Comparison of ENCODE assay signal across 10 cellular contexts in genomic region chr20:20368414-20369352, GRCh38. TPM values are rescaled to one million over a fixed set of nuclear protein-coding genes. Genes with fewer than 3 reads are reported as not detected.
DNase-seq lines count a peak whose midpoint lies in the region; ATAC-seq and TF ChIP-seq lines count a peak whose summit lies in the region.
"Had no signal": no experiment of that assay in that cellular context is flagged by ENCODE, and none has a peak within 500 bp of the region (broad histone marks: within the 10 kb centered on the region; RNA-seq: fewer than 3 reads in every experiment).

No MANE protein-coding gene starts in this region.

- DNase-seq in activated CD4-positive, alpha-beta T cell treated with anti-CD3 and anti-CD28 coated beads for 48 hours: peak; percentile 40
- DNase-seq in activated CD4-positive, alpha-beta T cell treated with anti-CD3 and anti-CD28 coated beads, Interleukin-2, amount 10 ng/mL, durations not matched to agents 7 days and 5 days: no peak
- DNase-seq in RWPE2 (ENCODE audit: low spot score): no peak
- DNase-seq in left ventricle myocardium inferior: no peak
- no peak for DNase-seq in stomach
- DNase-seq in NCI-H128 (lab: John Stamatoyannopoulos, UW; ENCODE audit: unreplicated experiment): no peak
- DNase-seq in Kasumi-1 (lab: John Stamatoyannopoulos, UW): no peak
- DNase-seq: kidney glomerular epithelial cell had no signal

- intact Hi-C loops in left ventricle myocardium inferior (cut with micrococcal nuclease): loop anchor here (10.0 kb wide), 1 partner anchor 206 kb away; no protein-coding TSS in a partner anchor
- intact Hi-C loops in stomach (cut with DNase I; ENCODE audit: low total_unique reads): no loop called here

- peaks cover 13% of the 10 kb centered on the region for H3K4me1 Mint-ChIP-seq in activated CD4-positive, alpha-beta T cell treated with anti-CD3 and anti-CD28 coated beads, Interleukin-2, amount 10 ng/mL, durations not matched to agents 7 days and 5 days

- H3K27me3 ChIP-seq in RWPE2 (ENCODE audit: insufficient read depth, poor library complexity, severe bottlenecking) (peaks cover 87% of the 10 kb centered on the region), left ventricle myocardium inferior (ENCODE audit: low read depth) (peaks cover 99% of the 10 kb centered on the region), stomach (peaks cover 39 to 100% (median 90%) of the 10 kb centered on the region in 3 donors)

- H3K27ac ChIP-seq in RWPE2 (ENCODE audit: poor library complexity, severe bottlenecking): no peak overlapping the region
- H3K27ac ChIP-seq in left ventricle myocardium inferior (replicated peaks): no peak overlapping the region
- no peak overlapping the region for H3K27ac ChIP-seq in stomach

- CTCF ChIA-PET in activated CD4-positive, alpha-beta T cell treated with anti-CD3 and anti-CD28 coated beads, Interleukin-2, amount 10 ng/mL, durations not matched to agents 7 days and 5 days (lab: Charles Lee): interaction anchor here (0.6 kb wide), 1 partner anchor 83 kb away, joined by 3 read pairs; no protein-coding TSS in a partner anchor

- WGBS in stomach, 5 donors: 0 to 1% (median 0%) methylated on average over 10 to 147 of the region's 147 CpGs

- H3K4me1 ChIP-seq in RWPE2 (ENCODE audit: insufficient read depth, poor library complexity, severe bottlenecking): no peaks in the 10 kb centered on the region
- H3K4me1 ChIP-seq in left ventricle myocardium inferior: peaks cover 35% of the 10 kb centered on the region
- peaks cover 36 to 54% (median 45%) of the 10 kb centered on the region in 4 donors for H3K4me1 ChIP-seq in stomach

- no peak overlapping the region for H3K27ac Mint-ChIP-seq in activated CD4-positive, alpha-beta T cell treated with anti-CD3 and anti-CD28 coated beads, Interleukin-2, amount 10 ng/mL, durations not matched to agents 7 days and 5 days

- POLR2A ChIA-PET in activated CD4-positive, alpha-beta T cell treated with anti-CD3 and anti-CD28 coated beads, Interleukin-2, amount 10 ng/mL, durations not matched to agents 7 days and 5 days (lab: Charles Lee): no interaction called here

- H3K4me3 ChIP-seq in RWPE2 (ENCODE audit: severe bottlenecking) (no peak overlapping the region), left ventricle myocardium inferior (peak overlapping the region; percentile 52), stomach (peak overlapping the region; percentile 32 to 52 (median 40))

- ATAC-seq in RWPE2 (ENCODE audit: low read depth) (peak; percentile 10; the same call in 1 of the 3 replicates), GM19467 (IDR thresholded peaks at IDR 0.05; ENCODE audit: unreplicated experiment) (no peak)

- no peak for TF ChIP-seq CTCF in RWPE2 (IDR thresholded peaks at IDR 0.05; ENCODE audit: poor library complexity, severe bottlenecking)
- TF ChIP-seq CTCF in left ventricle myocardium inferior (IDR thresholded peaks at IDR 0.05; ENCODE audit: borderline replicate concordance): no peak
- TF ChIP-seq CTCF in stomach (IDR thresholded peaks at IDR 0.05): no peak

- peaks cover 67% of the 10 kb centered on the region for H3K27me3 Mint-ChIP-seq in activated CD4-positive, alpha-beta T cell treated with anti-CD3 and anti-CD28 coated beads, Interleukin-2, amount 10 ng/mL, durations not matched to agents 7 days and 5 days

- no peak for TF ChIP-seq POLR2A in stomach (IDR thresholded peaks at IDR 0.05)

- H3K36me3 ChIP-seq in RWPE2 (ENCODE audit: low read depth) (no peaks in the 10 kb centered on the region), left ventricle myocardium inferior (no peaks in the 10 kb centered on the region), stomach (no peaks in the 10 kb centered on the region)

- H3K9me3 Mint-ChIP-seq in activated CD4-positive, alpha-beta T cell treated with anti-CD3 and anti-CD28 coated beads, Interleukin-2, amount 10 ng/mL, durations not matched to agents 7 days and 5 days: no peaks in the 10 kb centered on the region

- H3K4me3 Mint-ChIP-seq in activated CD4-positive, alpha-beta T cell treated with anti-CD3 and anti-CD28 coated beads, Interleukin-2, amount 10 ng/mL, durations not matched to agents 7 days and 5 days: no peak overlapping the region

- H3K9me3 ChIP-seq in RWPE2 (ENCODE audit: severe bottlenecking): no peaks in the 10 kb centered on the region
- no peaks in the 10 kb centered on the region for H3K9me3 ChIP-seq in left ventricle myocardium inferior (replicated peaks)
- H3K9me3 ChIP-seq in stomach: no peaks in the 10 kb centered on the region

- H3K36me3 Mint-ChIP-seq in activated CD4-positive, alpha-beta T cell treated with anti-CD3 and anti-CD28 coated beads, Interleukin-2, amount 10 ng/mL, durations not matched to agents 7 days and 5 days (ENCODE audit: low read depth): no peaks in the 10 kb centered on the region

- no peak for TF ChIP-seq EP300 in stomach (IDR thresholded peaks at IDR 0.05)

RNA-seq across cellular contexts. Expression of gene INSM1, which starts 0.8 kb away (rescaled TPM):
- not detected for total RNA-seq in activated CD4-positive, alpha-beta T cell treated with anti-CD3 and anti-CD28 coated beads, Interleukin-2, amount 10 ng/mL, durations not matched to agents 7 days and 5 days
- total RNA-seq in left ventricle myocardium inferior (not detected), stomach (10 to 100 TPM in 1 of 5 donors, 1 to 10 TPM in 1, not detected in 3; 2.0 to 23.2 TPM)
- 1 to 10 TPM in 2 of 3 donors, under 1 TPM in 1; 0.48 to 2.1 (median 1.4) TPM for polyA plus RNA-seq in stomach
- total RNA-seq: Calu3 had no signal
